Comparison of ENCODE assay signal across 8 cellular contexts in the genomic region with DNA sequence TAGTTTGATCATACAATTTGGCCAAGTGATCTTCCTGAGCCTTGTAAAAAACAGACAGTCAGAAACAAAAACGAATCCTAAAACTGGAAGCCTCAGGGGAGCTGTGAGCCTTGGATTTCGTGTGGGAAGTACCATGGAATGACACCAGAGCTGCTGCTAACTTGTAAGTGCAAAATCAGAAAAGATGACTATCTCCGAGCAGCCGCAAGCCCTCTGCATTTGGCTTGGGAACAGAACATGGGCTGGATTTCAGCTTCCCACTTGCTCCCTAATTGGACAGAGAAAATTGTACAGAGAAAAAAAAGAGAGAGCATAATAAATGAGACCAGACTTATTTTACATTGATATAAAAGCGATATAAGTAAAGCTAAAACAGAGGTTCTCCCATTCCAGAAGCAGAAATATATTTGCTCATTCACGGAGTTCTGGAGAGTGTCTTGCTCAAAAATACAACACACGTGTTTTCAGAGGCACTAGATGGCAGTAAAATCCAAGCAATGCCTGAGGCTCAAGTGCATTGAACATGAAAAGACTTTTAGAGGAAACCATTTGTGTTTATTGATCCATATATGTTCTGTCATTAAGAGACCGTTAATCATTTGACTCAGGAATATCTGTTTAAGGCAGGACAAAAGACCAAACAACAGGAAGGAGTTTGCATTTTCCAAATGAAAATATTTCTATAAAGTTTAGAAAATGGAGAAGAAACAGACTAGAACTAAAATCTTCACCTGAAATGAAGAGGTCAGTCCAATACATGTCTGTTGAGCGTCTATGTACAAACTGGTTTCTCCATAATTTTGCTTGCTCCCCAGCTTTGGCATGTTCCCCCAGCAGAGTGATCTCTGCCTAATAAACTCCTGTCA.
DNase-seq lines count a peak whose midpoint lies in the region; ATAC-seq, FAIRE-seq and TF ChIP-seq lines count a peak whose summit lies in the region.

No MANE protein-coding gene starts in this region.

- POLR2A ChIA-PET in OCI-LY7 (lab: Charles Lee) = no interaction called here

- no peaks in the 10 kb centered on the region for H3K27me3 ChIP-seq in vagina

- no peak for ATAC-seq in HG03280 (IDR thresholded peaks at IDR 0.05; ENCODE audit: unreplicated experiment)

- no peaks in the 10 kb centered on the region for H3K36me3 ChIP-seq in OCI-LY7 (ENCODE audit: insufficient read depth, low read length)
- H3K36me3 ChIP-seq in vagina = no peaks in the 10 kb centered on the region

- no peaks in the 10 kb centered on the region for H4K20me1 ChIP-seq in OCI-LY7 (ENCODE audit: insufficient read depth, low read length)

- DNase-seq in GM13976 (ENCODE audit: low spot score) (no peak), OCI-LY7 (ENCODE audit: low spot score) (peak; percentile 9), fibroblast of pulmonary artery (ENCODE audit: low read depth) (peak; percentile 55), retinal pigment epithelial cell (ENCODE audit: low read depth) (no peak), vagina (ENCODE audit: extremely low spot score in 2 of 2) (no peak)
- no peak for DNase-seq in activated T-helper 1 cell treated with anti-CD3 and anti-CD28 coated beads, Interleukin-12 subunit alpha, Interleukin-12 subunit beta, Interleukin-2, Interleukin-4 antibody, amounts not matched to agents 30 ng/mL and 10 ng/mL and 1 ng/mL, durations not matched to agents 14 hours and 24 hours and 36 hours (ENCODE audit: low spot score)

- no TSS peak for BruUV-seq in OCI-LY7 (replicated peaks; lab: Mats Ljungman, UMichigan)

- no peaks in the 10 kb centered on the region for H3K27me3 Mint-ChIP-seq in activated T-helper 1 cell treated with anti-CD3 and anti-CD28 coated beads, Interleukin-12 subunit alpha, Interleukin-12 subunit beta, Interleukin-2, Interleukin-4 antibody, amounts not matched to agents 30 ng/mL and 10 ng/mL and 1 ng/mL, durations not matched to agents 14 hours and 24 hours and 36 hours (ENCODE audit: insufficient read depth)

- CTCF ChIA-PET in OCI-LY7 (lab: Charles Lee; ENCODE audit: unreplicated experiment) = no interaction called here

- no peak overlapping the region for H3K4me2 ChIP-seq in OCI-LY7 (ENCODE audit: low read length)

- H3K4me3 ChIP-seq in OCI-LY7 (ENCODE audit: low read depth, low read length, poor library complexity, severe bottlenecking) = no peak overlapping the region
- no peak overlapping the region for H3K4me3 ChIP-seq in fibroblast of pulmonary artery (replicated peaks; ENCODE audit: low read depth, low read length)
- no peak overlapping the region for H3K4me3 ChIP-seq in retinal pigment epithelial cell (ENCODE audit: low read length)
- H3K4me3 ChIP-seq in vagina = no peak overlapping the region

- H3K4me1 Mint-ChIP-seq in activated T-helper 1 cell treated with anti-CD3 and anti-CD28 coated beads, Interleukin-12 subunit alpha, Interleukin-12 subunit beta, Interleukin-2, Interleukin-4 antibody, amounts not matched to agents 30 ng/mL and 10 ng/mL and 1 ng/mL, durations not matched to agents 14 hours and 24 hours and 36 hours (ENCODE audit: low read depth) = no peaks in the 10 kb centered on the region

- TF ChIP-seq POLR2A in vagina (IDR thresholded peaks at IDR 0.05) = no peak

- in situ Hi-C loops in GM13976 (cut with MboI; ENCODE audit: low sequenced_read_pairs, unreplicated experiment) = no loop called here

- H2AFZ ChIP-seq in OCI-LY7 (ENCODE audit: low read length) = no peak overlapping the region

- no peaks in the 10 kb centered on the region for H3K9me2 ChIP-seq in OCI-LY7 (ENCODE audit: insufficient read depth, low read length)

- intact Hi-C loops in OCI-LY7 (cut with micrococcal nuclease; ENCODE audit: unreplicated experiment) (no loop called here), vagina (cut with DNase I) (no loop called here)
- intact Hi-C loops in activated T-helper 1 cell treated with anti-CD3 and anti-CD28 coated beads, Interleukin-12 subunit alpha, Interleukin-12 subunit beta, Interleukin-2, Interleukin-4 antibody, amounts not matched to agents 30 ng/mL and 10 ng/mL and 1 ng/mL, durations not matched to agents 14 hours and 24 hours and 36 hours (cut with micrococcal nuclease) = no loop called here

- H3K36me3 Mint-ChIP-seq in activated T-helper 1 cell treated with anti-CD3 and anti-CD28 coated beads, Interleukin-12 subunit alpha, Interleukin-12 subunit beta, Interleukin-2, Interleukin-4 antibody, amounts not matched to agents 30 ng/mL and 10 ng/mL and 1 ng/mL, durations not matched to agents 14 hours and 24 hours and 36 hours (ENCODE audit: low read depth) = no peaks in the 10 kb centered on the region

- peak; percentile 65 for FAIRE-seq in A204.1 (lab: Jason Lieb, UNC)

- H3K27ac ChIP-seq in OCI-LY7 (ENCODE audit: low read depth, low read length, poor library complexity, severe bottlenecking) (no peak overlapping the region), vagina (no peak overlapping the region)

- H3K4me1 ChIP-seq in OCI-LY7 (ENCODE audit: insufficient read depth, low read length, poor library complexity, severe bottlenecking) (no peaks in the 10 kb centered on the region), vagina (no peaks in the 10 kb centered on the region)

- H3K9me3 Mint-ChIP-seq in activated T-helper 1 cell treated with anti-CD3 and anti-CD28 coated beads, Interleukin-12 subunit alpha, Interleukin-12 subunit beta, Interleukin-2, Interleukin-4 antibody, amounts not matched to agents 30 ng/mL and 10 ng/mL and 1 ng/mL, durations not matched to agents 14 hours and 24 hours and 36 hours = no peaks in the 10 kb centered on the region

- no peak overlapping the region for H3K4me3 Mint-ChIP-seq in activated T-helper 1 cell treated with anti-CD3 and anti-CD28 coated beads, Interleukin-12 subunit alpha, Interleukin-12 subunit beta, Interleukin-2, Interleukin-4 antibody, amounts not matched to agents 30 ng/mL and 10 ng/mL and 1 ng/mL, durations not matched to agents 14 hours and 24 hours and 36 hours

- no peaks in the 10 kb centered on the region for H3K9me3 ChIP-seq in OCI-LY7 (ENCODE audit: low read length)
- H3K9me3 ChIP-seq in vagina = no peaks in the 10 kb centered on the region

- TF ChIP-seq CTCF in GM13976 (IDR thresholded peaks at IDR 0.05; ENCODE audit: borderline replicate concordance, control extremely low read depth, extremely low read depth, insufficient read depth, missing control alignments) = peak; percentile 22
- TF ChIP-seq CTCF in OCI-LY7 (conservative IDR thresholded peaks at IDR 0.05; ENCODE audit: low read length) = peak; percentile 70
- peak; percentile 42 for TF ChIP-seq CTCF in fibroblast of pulmonary artery (IDR thresholded peaks at IDR 0.05; ENCODE audit: low read length, missing control alignments)
- peak; percentile 59 for TF ChIP-seq CTCF in retinal pigment epithelial cell (conservative IDR thresholded peaks at IDR 0.05; ENCODE audit: low read depth, low read length)
- TF ChIP-seq CTCF in vagina (IDR thresholded peaks at IDR 0.05) = no peak

- H3K27ac Mint-ChIP-seq in activated T-helper 1 cell treated with anti-CD3 and anti-CD28 coated beads, Interleukin-12 subunit alpha, Interleukin-12 subunit beta, Interleukin-2, Interleukin-4 antibody, amounts not matched to agents 30 ng/mL and 10 ng/mL and 1 ng/mL, durations not matched to agents 14 hours and 24 hours and 36 hours = no peak overlapping the region

- H3K79me2 ChIP-seq in OCI-LY7 (ENCODE audit: insufficient read depth, low read depth, low read length) = no peaks in the 10 kb centered on the region

Comparison
In these comparisons a context has a peak if more than half of its experiments do, and no peak if none do; other contexts are left out.
1. DNase-seq: peak in OCI-LY7 (single experiment) and fibroblast of pulmonary artery (single experiment); none in GM13976 (single experiment), retinal pigment epithelial cell (single experiment), activated T-helper 1 cell treated with anti-CD3 and anti-CD28 coated beads, Interleukin-12 subunit alpha, Interleukin-12 subunit beta, Interleukin-2, Interleukin-4 antibody, amounts not matched to agents 30 ng/mL and 10 ng/mL and 1 ng/mL, durations not matched to agents 14 hours and 24 hours and 36 hours (single experiment) and vagina (0 of 2).
2. CTCF ChIP-seq: peak in GM13976 (single experiment), OCI-LY7 (single experiment), fibroblast of pulmonary artery (single experiment) and retinal pigment epithelial cell (single experiment); none in vagina (0 of 3).